22 cellular contexts compared by ENCODE assay signal in the genomic region with DNA sequence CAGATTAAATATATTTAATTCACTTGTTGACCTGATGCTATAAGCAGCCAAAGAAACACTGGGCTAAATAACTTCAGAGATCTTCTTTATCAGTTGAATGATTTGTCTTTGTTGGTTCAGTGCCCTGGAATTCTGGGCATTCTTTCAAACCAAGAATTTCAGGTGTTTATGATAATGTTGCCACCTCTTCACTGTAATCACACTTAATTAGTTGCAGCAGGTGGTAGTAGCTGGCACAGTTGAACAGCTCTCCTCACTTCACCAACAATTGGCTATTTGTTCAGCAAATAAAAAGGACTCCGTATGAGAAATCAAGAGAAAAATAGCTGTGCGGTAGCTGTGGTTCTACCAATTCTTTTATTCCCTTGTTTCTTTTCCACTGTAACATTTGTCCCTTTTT.
DNase-seq lines count a peak whose midpoint lies in the region; ATAC-seq, FAIRE-seq and TF ChIP-seq lines count a peak whose summit lies in the region.
"Had no signal": no experiment of that assay in that cellular context is flagged by ENCODE, and none has a peak within 500 bp of the region (broad histone marks: within the 10 kb centered on the region; RNA-seq: fewer than 3 reads in every experiment).

No MANE protein-coding gene starts in this region.

- H4K91ac ChIP-seq in trophoblast cell (ENCODE audit: low read depth, low read length), result no peak overlapping the region

- H3K14ac ChIP-seq in trophoblast cell (ENCODE audit: low read length), result no peak overlapping the region

- no peaks in the 10 kb centered on the region for H3K79me2 ChIP-seq in trophoblast cell (ENCODE audit: control insufficient read depth, insufficient read depth, low read length, poor library complexity)
- H3K79me2 ChIP-seq: parathyroid adenoma had no signal

- no peak overlapping the region for H3K4ac ChIP-seq in trophoblast cell (ENCODE audit: low read depth, low read length)

- H2AK5ac ChIP-seq in trophoblast cell (ENCODE audit: low read length), result no peak overlapping the region

- no peak for TF ChIP-seq CTCF in pancreas (IDR thresholded peaks at IDR 0.05)

- H4K12ac ChIP-seq in trophoblast cell (ENCODE audit: low read depth, low read length), result no peak overlapping the region

- H3K27ac ChIP-seq in pancreas (no peak overlapping the region), trophoblast cell (ENCODE audit: low read depth, low read length) (no peak overlapping the region)
- H3K27ac ChIP-seq: colonic mucosa, parathyroid adenoma, tibial nerve had no signal

- peak in 3 of 4 donors; percentile 56 to 91 (median 64) for ATAC-seq in pancreas
- ATAC-seq in HG02763 (IDR thresholded peaks at IDR 0.05; ENCODE audit: unreplicated experiment), result no peak
- ATAC-seq: naive thymus-derived CD8-positive, alpha-beta T cell; stimulated activated naive CD8-positive, alpha-beta T cell treated with anti-CD3 and anti-CD28 coated beads, Interleukin-15, Interleukin-2, amounts not matched to agents 100 U/mL and 50 U/mL, for 24 hours had no signal

- no peak overlapping the region for H3K18ac ChIP-seq in trophoblast cell (ENCODE audit: low read length)

- no peaks in the 10 kb centered on the region for H3K79me1 ChIP-seq in trophoblast cell (ENCODE audit: low read length)

- no peak overlapping the region for H3K23ac ChIP-seq in trophoblast cell (ENCODE audit: low read length)

- H2AFZ ChIP-seq in trophoblast cell (ENCODE audit: insufficient read depth, low read length, poor library complexity), result no peak overlapping the region
- H2AFZ ChIP-seq: parathyroid adenoma had no signal

- peak; percentile 1 for DNase-seq in NCI-H1436 (lab: John Stamatoyannopoulos, UW)
- no peak for DNase-seq in NCI-H1436 treated with DMSO at 0.1 percent for 48 hours (lab: John Stamatoyannopoulos, UW)
- peak; percentile 71 to 96 for DNase-seq in NCI-H2081 (lab: John Stamatoyannopoulos, UW)
- DNase-seq in cerebellar cortex (ENCODE audit: low spot score), result peak; percentile 98
- DNase-seq in pancreas, result no peak
- no peak for DNase-seq in NCI-H446 (lab: John Stamatoyannopoulos, UW)
- no peak for DNase-seq in trophoblast cell
- DNase-seq: activated CD4-positive, CD25-positive, alpha-beta regulatory T cell; activated naive CD8-positive, alpha-beta T cell treated with anti-CD3 and anti-CD28 coated beads for 36 hours; colonic mucosa; DMS153; H9; hippocampal formation; naive thymus-derived CD8-positive, alpha-beta T cell; NCI-H1694 treated with DMSO at 0.1 percent for 48 hours; SK-N-SH; stimulated activated CD4-positive, alpha-beta T cell treated with anti-CD3 and anti-CD28 coated beads, Interleukin-1b, Interleukin-23, amount 100 ng/mL, for 48 hours; stimulated activated naive CD8-positive, alpha-beta T cell treated with anti-CD3 and anti-CD28 coated beads, Interleukin-15, Interleukin-2, amounts not matched to agents 100 U/mL and 50 U/mL, for 24 hours had no signal

- no peak overlapping the region for H2BK120ac ChIP-seq in trophoblast cell (ENCODE audit: insufficient read depth, low read length, poor library complexity)

- FAIRE-seq in pancreas (lab: Jason Lieb, UNC), result no peak
- FAIRE-seq: keratinocyte had no signal

- 9 to 18% methylated on average over 2 of the region's 2 CpGs for WGBS in pancreas, 2 donors
- no CpG with 5 or more reads among the region's 2 CpGs for WGBS in trophoblast cell (ENCODE audit: extremely low coverage, insufficient coverage, insufficient read length)

- no peak overlapping the region for H2BK12ac ChIP-seq in trophoblast cell (ENCODE audit: low read length)

- intact Hi-C loops in pancreas (cut with DNase I), result no loop called here

- H3K9me3 ChIP-seq in pancreas (no peaks in the 10 kb centered on the region), trophoblast cell (ENCODE audit: insufficient read depth, low read depth, low read length) (no peaks in the 10 kb centered on the region)
- H3K9me3 ChIP-seq: colonic mucosa, SK-N-SH, tibial nerve had no signal

- H3K9ac ChIP-seq in trophoblast cell (ENCODE audit: low read length), result no peak overlapping the region
- H3K9ac ChIP-seq: parathyroid adenoma, SK-N-SH had no signal

- H4K8ac ChIP-seq in trophoblast cell (ENCODE audit: low read depth, low read length), result no peak overlapping the region

- H3K27me3 ChIP-seq in pancreas (no peaks in the 10 kb centered on the region), trophoblast cell (ENCODE audit: insufficient read depth, low read length) (no peaks in the 10 kb centered on the region)
- H3K27me3 ChIP-seq: colonic mucosa, tibial nerve had no signal

- no peak overlapping the region for H3K4me2 ChIP-seq in trophoblast cell (ENCODE audit: low read length)
- H3K4me2 ChIP-seq: SK-N-SH had no signal

- H2BK5ac ChIP-seq in trophoblast cell (ENCODE audit: low read depth, low read length, poor library complexity), result no peak overlapping the region

- no peaks in the 10 kb centered on the region for H3K36me3 ChIP-seq in pancreas
- H3K36me3 ChIP-seq in trophoblast cell (ENCODE audit: control insufficient read depth in 1 of 2, insufficient read depth in 2 of 2, low read length in 2 of 2), result no peaks in the 10 kb centered on the region
- H3K36me3 ChIP-seq: colonic mucosa, tibial nerve had no signal

- H3K4me3 ChIP-seq in pancreas (no peak overlapping the region), trophoblast cell (ENCODE audit: low read depth, low read length) (no peak overlapping the region)
- H3K4me3 ChIP-seq: colonic mucosa, tibial nerve had no signal

- H3K4me1 ChIP-seq in pancreas (peaks cover 9 to 12% (median 11%) of the 10 kb centered on the region in 3 donors), trophoblast cell (ENCODE audit: control insufficient read depth in 1 of 2, insufficient read depth in 2 of 2, low read length in 2 of 2) (no peaks in the 10 kb centered on the region)
- H3K4me1 ChIP-seq: colonic mucosa, parathyroid adenoma, tibial nerve had no signal

Comparison
In these comparisons a context has a peak if more than half of its experiments do, and no peak if none do; other contexts are left out.
1. DNase-seq: peak in NCI-H1436 (single experiment), NCI-H2081 (2 of 2) and cerebellar cortex (single experiment); none in NCI-H1436 treated with DMSO at 0.1 percent for 48 hours (single experiment), pancreas (0 of 6), NCI-H446 (0 of 2) and trophoblast cell (0 of 2).